In genomic region chr2:240564571-240565266, GRCh38 we compare ENCODE assay signal across 1 cellular context.
A peak's percentile ranks its signal among the peaks of the same experiment; 100 is the strongest.
TF ChIP-seq lines count a peak whose summit lies in the region.

No MANE protein-coding gene starts in this region.

TF ChIP-seq in GM12878, 131 proteins besides CTCF, POLR2A, EP300 and RAD21:
- peak; percentile 56; the same call in 1 of the 2 replicates for TF ChIP-seq MLLT1 (IDR thresholded peaks at IDR 0.05)
- 0 out of 2 replicates have a peak, but pooled peaks have one; percentile 23 for TF ChIP-seq PKNOX1 (IDR thresholded peaks at IDR 0.05)
- 0 out of 2 replicates have a peak, but pooled peaks have one; percentile 15 for TF ChIP-seq HDGF (IDR thresholded peaks at IDR 0.05)
- peak; percentile 14; the same call in 1 of the 2 replicates for TF ChIP-seq BACH1 (IDR thresholded peaks at IDR 0.05; ENCODE audit: borderline replicate concordance)
- no peak for TF ChIP-seq FOXM1 (IDR thresholded peaks at IDR 0.05; ENCODE audit: low read depth, low read length)
- no peak for TF ChIP-seq PML (IDR thresholded peaks at IDR 0.05; ENCODE audit: low read length)
- no peak for TF ChIP-seq ESRRA (IDR thresholded peaks at IDR 0.05; ENCODE audit: low read length)
